ENCODE assay signal across 17 cellular contexts in the genomic region with DNA sequence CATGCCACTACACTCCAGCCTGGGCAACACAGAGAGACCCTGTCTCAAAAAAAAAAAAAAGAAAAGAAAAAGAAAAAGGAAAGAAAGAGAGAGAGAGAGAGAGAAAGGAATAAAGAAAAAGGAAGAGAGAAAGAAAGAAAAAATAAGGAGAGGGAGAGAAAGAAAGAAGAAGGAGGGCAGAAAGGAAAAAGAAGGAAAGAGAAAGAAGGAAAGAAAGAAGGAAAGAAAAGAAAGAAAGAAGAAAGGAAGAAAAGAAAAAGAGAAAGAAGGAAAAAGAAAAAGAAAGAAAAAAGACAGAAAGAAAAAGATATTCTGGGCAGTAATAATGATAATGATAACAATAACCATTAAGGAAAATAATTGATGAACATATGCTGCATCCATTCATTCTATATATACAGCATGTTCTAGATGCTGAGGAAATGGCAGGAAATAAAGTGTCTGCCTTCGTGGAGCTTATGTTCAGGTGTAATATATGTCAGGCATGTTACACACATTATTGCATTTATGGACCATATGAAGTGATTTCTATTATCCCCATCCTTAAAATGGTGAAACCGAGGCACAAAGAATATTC. TPM values are rescaled to one million over a fixed set of nuclear protein-coding genes. Genes with fewer than 3 reads are reported as not detected.
DNase-seq lines count a peak whose midpoint lies in the region; ATAC-seq, FAIRE-seq and TF ChIP-seq lines count a peak whose summit lies in the region.
"Had no signal": no experiment of that assay in that cellular context is flagged by ENCODE, and none has a peak within 500 bp of the region (broad histone marks: within the 10 kb centered on the region; RNA-seq: fewer than 3 reads in every experiment).

No MANE protein-coding gene starts in this region.

- H3K23ac ChIP-seq in mesendoderm (ENCODE audit: low read length), result no peak overlapping the region

- no peak overlapping the region for H3K4me3 ChIP-seq in HEK293 (ENCODE audit: low read depth, low read length)
- no peak overlapping the region for H3K4me3 ChIP-seq in K562
- no peak overlapping the region for H3K4me3 ChIP-seq in mesendoderm (ENCODE audit: low read length)
- H3K4me3 ChIP-seq in stomach, result no peak overlapping the region
- no peak overlapping the region for H3K4me3 ChIP-seq in esophagus muscularis mucosa
- H3K4me3 ChIP-seq in body of pancreas, result no peak overlapping the region
- H3K4me3 ChIP-seq: BLaER1, HAP-1 had no signal

- H3K79me1 ChIP-seq in mesendoderm (ENCODE audit: low read length), result no peaks in the 10 kb centered on the region

- no peak overlapping the region for H2BK5ac ChIP-seq in mesendoderm (ENCODE audit: low read length)

- H2BK15ac ChIP-seq in mesendoderm (replicated peaks; ENCODE audit: low read depth), result no peak overlapping the region

- H3K9me1 ChIP-seq in K562 (ENCODE audit: control insufficient read depth, insufficient read depth, low read length), result no peaks in the 10 kb centered on the region

- H4K8ac ChIP-seq in mesendoderm (ENCODE audit: low read depth, low read length), result no peak overlapping the region

- H3K79me2 ChIP-seq in K562 (ENCODE audit: control insufficient read depth, insufficient read depth, low read length) (no peaks in the 10 kb centered on the region), mesendoderm (ENCODE audit: control insufficient read depth, insufficient read depth, low read length) (no peaks in the 10 kb centered on the region)

- intact Hi-C loops in K562 (cut with micrococcal nuclease), result no loop called here
- intact Hi-C loops in stomach (cut with DNase I; ENCODE audit: low total_unique reads), result no loop called here
- intact Hi-C loops in esophagus muscularis mucosa (cut with DNase I), result no loop called here
- intact Hi-C loops in body of pancreas (cut with DNase I), result no loop called here

- H2AFZ ChIP-seq in K562 (ENCODE audit: low read depth, low read length), result no peak overlapping the region

- no peak overlapping the region for H3K4me2 ChIP-seq in K562 (ENCODE audit: insufficient read depth, low read length)
- no peak overlapping the region for H3K4me2 ChIP-seq in mesendoderm (ENCODE audit: low read length)
- H3K4me2 ChIP-seq: BLaER1 had no signal

- no peak overlapping the region for H3K27ac ChIP-seq in HEK293 (ENCODE audit: extremely low read depth, low read depth, low read length)
- no peak overlapping the region for H3K27ac ChIP-seq in K562 (ENCODE audit: extremely low read depth, low read depth, low read length)
- no peak overlapping the region for H3K27ac ChIP-seq in mesendoderm (ENCODE audit: low read depth, low read length)
- peak overlapping the region in 4 of 5 donors; percentile 27 to 81 (median 70) for H3K27ac ChIP-seq in stomach
- no peak overlapping the region for H3K27ac ChIP-seq in esophagus muscularis mucosa (replicated peaks in 1 of 4)
- peak overlapping the region in 2 of 4 donors; percentile 59 to 83 for H3K27ac ChIP-seq in body of pancreas
- H3K27ac ChIP-seq: BLaER1, C4-2B had no signal

- no peak overlapping the region for H3K4ac ChIP-seq in mesendoderm (ENCODE audit: low read depth, low read length)

- H3K9me3 ChIP-seq in HEK293 (ENCODE audit: control insufficient read depth, insufficient read depth, low read depth, low read length) (no peaks in the 10 kb centered on the region), K562 (replicated peaks; ENCODE audit: control insufficient read depth, insufficient read depth, low read depth, low read length) (no peaks in the 10 kb centered on the region), stomach (no peaks in the 10 kb centered on the region), esophagus muscularis mucosa (no peaks in the 10 kb centered on the region), body of pancreas (no peaks in the 10 kb centered on the region)
- H3K9me3 ChIP-seq: BLaER1, Caco-2, HAP-1 had no signal

- H3K9ac ChIP-seq in K562 (ENCODE audit: insufficient read depth in 1 of 2, low read depth in 2 of 2, low read length in 2 of 2) (no peak overlapping the region), mesendoderm (ENCODE audit: low read length) (no peak overlapping the region)
- H3K9ac ChIP-seq: BLaER1 had no signal

- H3K56ac ChIP-seq in mesendoderm (ENCODE audit: low read length), result peak overlapping the region; percentile 70

- H3K18ac ChIP-seq in mesendoderm (ENCODE audit: low read length), result no peak overlapping the region

- TF ChIP-seq CTCF in HEK293 (tag by site-specific recombination; IDR thresholded peaks at IDR 0.05), result no peak
- no peak for TF ChIP-seq CTCF in K562 (IDR thresholded peaks at IDR 0.05 in 2 of 3, conservative IDR thresholded peaks at IDR 0.05 in 1 of 3; ENCODE audit: insufficient read depth in 2 of 3, low read depth in 1 of 3, low read length in 3 of 3)
- TF ChIP-seq CTCF in stomach (IDR thresholded peaks at IDR 0.05), result no peak
- TF ChIP-seq CTCF in esophagus muscularis mucosa (IDR thresholded peaks at IDR 0.05), result no peak
- TF ChIP-seq CTCF in body of pancreas (IDR thresholded peaks at IDR 0.05), result no peak

- no peak overlapping the region for H4K5ac ChIP-seq in mesendoderm (ENCODE audit: low read length)

- no peaks in the 10 kb centered on the region for H4K20me1 ChIP-seq in K562 (replicated peaks; ENCODE audit: control insufficient read depth, insufficient read depth, low read length)
- H4K20me1 ChIP-seq: BLaER1 had no signal

- TF ChIP-seq POLR2A in K562 (conservative IDR thresholded peaks at IDR 0.05), result no peak
- no peak for TF ChIP-seq POLR2A in stomach (IDR thresholded peaks at IDR 0.05)
- no peak for TF ChIP-seq POLR2A in esophagus muscularis mucosa (IDR thresholded peaks at IDR 0.05; ENCODE audit: low read depth)
- TF ChIP-seq POLR2A in body of pancreas (IDR thresholded peaks at IDR 0.05), result no peak

- no peaks in the 10 kb centered on the region for H3K36me3 ChIP-seq in HEK293 (ENCODE audit: control insufficient read depth in 2 of 2, insufficient read depth in 1 of 2, low read length in 2 of 2)
- no peaks in the 10 kb centered on the region for H3K36me3 ChIP-seq in K562 (ENCODE audit: control insufficient read depth, insufficient read depth, low read length)
- H3K36me3 ChIP-seq in mesendoderm (ENCODE audit: control insufficient read depth, insufficient read depth, low read length), result no peaks in the 10 kb centered on the region
- H3K36me3 ChIP-seq in stomach, result no peaks in the 10 kb centered on the region
- H3K36me3 ChIP-seq in esophagus muscularis mucosa, result no peaks in the 10 kb centered on the region
- no peaks in the 10 kb centered on the region for H3K36me3 ChIP-seq in body of pancreas (replicated peaks in 1 of 2; ENCODE audit: insufficient read depth in 1 of 2, low read depth in 2 of 2)
- H3K36me3 ChIP-seq: BLaER1, HAP-1 had no signal

- no peak overlapping the region for H2BK120ac ChIP-seq in mesendoderm (ENCODE audit: low read depth, low read length)

- POLR2A ChIA-PET in HEK293 (lab: Yijun Ruan, JAX) (no interaction called here), K562 (lab: Yijun Ruan, JAX) (no interaction called here)

- no TSS peak for BruUV-seq in K562 (replicated peaks; lab: Mats Ljungman, UMichigan)

- no peak for TF ChIP-seq RAD21 in K562 (CRISPR knock-in tag; conservative IDR thresholded peaks at IDR 0.05 in 1 of 2, IDR thresholded peaks at IDR 0.05 in 1 of 2)

- DNase-seq in K562 (ENCODE audit: extremely low read depth in 1 of 4, low spot score in 3 of 4) (no peak), mesendoderm (no peak), stomach (no peak), SIG-M5 (lab: John Stamatoyannopoulos, UW) (no peak), esophagus muscularis mucosa (ENCODE audit: extremely low spot score) (no peak), body of pancreas (no peak)
- DNase-seq: CD4-positive, CD25-positive, alpha-beta regulatory T cell; CD8-positive, alpha-beta T cell; DMS153; DND-41; GOT3 had no signal

- 0% methylated on average over 2 of the region's 2 CpGs for whole genome bisulfite sequencing in K562 (ENCODE audit: insufficient coverage, low coverage, missing lambda C conversion rate)
- no CpG with 5 or more reads among the region's 2 CpGs for WGBS in mesendoderm (ENCODE audit: extremely low coverage, insufficient coverage, low lambda C conversion rate)
- WGBS in stomach, 5 donors, result 79 to 96% (median 83%) methylated on average over 2 of the region's 2 CpGs
- WGBS in esophagus muscularis mucosa, result 88% methylated on average over 2 of the region's 2 CpGs
- 92 to 98% methylated on average over 2 of the region's 2 CpGs for WGBS in body of pancreas, 2 donors

- ATAC-seq in K562 (no peak), body of pancreas (no peak)
- ATAC-seq: CD8-positive, alpha-beta T cell had no signal

- in situ Hi-C loops in K562 (cut with MboI), result no loop called here

- H3K27me3 ChIP-seq in K562 (ENCODE audit: control insufficient read depth in 2 of 2, insufficient read depth in 2 of 2, low read length in 2 of 2) (peaks cover 0 to 3% of the 10 kb centered on the region in 2 experiments; a peak in 2 of 5 replicates), mesendoderm (ENCODE audit: insufficient read depth, low read length, poor library complexity) (no peaks in the 10 kb centered on the region), stomach (no peaks in the 10 kb centered on the region), esophagus muscularis mucosa (peaks cover 0 to 5% (median 0%) of the 10 kb centered on the region in 4 donors), body of pancreas (no peaks in the 10 kb centered on the region)
- H3K27me3 ChIP-seq: BLaER1 had no signal

- H2AK5ac ChIP-seq in mesendoderm (ENCODE audit: low read length), result no peak overlapping the region

- CTCF ChIA-PET in HEK293 (lab: Yijun Ruan, JAX) (interaction anchor here (0.7 to 2.2 kb wide), 4 partner anchors 22 to 183 kb away, joined by 3 to 7 read pairs (median 4); no protein-coding TSS in a partner anchor), K562 (lab: Yijun Ruan, JAX; ENCODE audit: low intra/inter-chr PET ratio) (no interaction called here)

- TF ChIP-seq EP300 in K562 (IDR thresholded peaks at IDR 0.05; ENCODE audit: low read length), result no peak
- no peak for TF ChIP-seq EP300 in stomach (IDR thresholded peaks at IDR 0.05)
- TF ChIP-seq EP300 in esophagus muscularis mucosa (IDR thresholded peaks at IDR 0.05), result no peak

- H3K4me1 ChIP-seq in HEK293 (ENCODE audit: control insufficient read depth, insufficient read depth, low read length), result no peaks in the 10 kb centered on the region
- peaks cover 0 to 30% of the 10 kb centered on the region in 2 experiments; a peak in 4 of 5 replicates for H3K4me1 ChIP-seq in K562 (replicated peaks in 1 of 2; ENCODE audit: control insufficient read depth in 2 of 2, insufficient read depth in 2 of 2, low read length in 2 of 2)
- peaks cover 13% of the 10 kb centered on the region for H3K4me1 ChIP-seq in mesendoderm (ENCODE audit: control insufficient read depth, low read depth, low read length)
- H3K4me1 ChIP-seq in stomach, result peaks cover 28 to 50% (median 42%) of the 10 kb centered on the region in 4 donors
- H3K4me1 ChIP-seq in esophagus muscularis mucosa, result peaks cover 0 to 4% (median 0%) of the 10 kb centered on the region in 4 donors
- peaks cover 39% of the 10 kb centered on the region for H3K4me1 ChIP-seq in body of pancreas
- H3K4me1 ChIP-seq: HAP-1 had no signal

- FAIRE-seq in K562 (lab: Jason Lieb, UNC), result no peak
- FAIRE-seq: G401.6 had no signal

RNA-seq across cellular contexts. Expression of a gene that starts 37.4 kb away (rescaled TPM):
- total RNA-seq in K562 (2011; cell fraction: chromatin; rRNA removed; ENCODE audit: low replicate concordance), result 7.7 and 11.5 TPM in 2 replicates
- 7.8 and 9.0 TPM in 2 replicates for total RNA-seq in K562 (2011; cell fraction: nucleolus; rRNA removed)
- 10.5 and 11.5 TPM in 2 replicates for total RNA-seq in K562 (2011; cell fraction: nucleoplasm; rRNA removed)
- total RNA-seq in K562 (2014; rRNA removed), result 31.9 and 36.4 TPM in 2 replicates
- 19.8 and 22.1 TPM in 2 replicates for total RNA-seq in K562 (2014; rRNA removed; fragmentation: Illumina TruSeq; extraction: Trizol)
- 20.8 and 21.9 TPM in 2 replicates for total RNA-seq in K562 (2015; rRNA removed; fragmentation: Illumina TruSeq; extraction: Trizol)
- 24.4 and 29.0 TPM in 2 replicates for total RNA-seq in K562 (2021)
- polyA plus RNA-seq in K562 (2011; rRNA removed), result 13.5 and 19.5 TPM in 2 replicates
- polyA plus RNA-seq in K562 (2011; cell fraction: cytosol; rRNA removed), result 15.3 and 15.8 TPM in 2 replicates
- 9.4 and 11.3 TPM in 2 replicates for polyA plus RNA-seq in K562 (2011; cell fraction: nucleus; rRNA removed)
- polyA plus RNA-seq in K562 (2012), result 24.1 and 29.7 TPM in 2 replicates
- polyA plus RNA-seq in K562 (2014; fragmentation: Illumina TruSeq; extraction: Trizol), result 15.8 and 23.4 TPM in 2 replicates
- polyA plus RNA-seq in K562 (2014; fragmentation: Nextera tagmentation; extraction: Ambion mirVana), result 1 to 10 TPM; 1.5 to 2.5 TPM
- 39.1 and 43.4 TPM in 2 replicates for polyA plus RNA-seq in K562 (2014; rRNA removed)
- 8.7 and 10.9 TPM in 2 replicates for polyA minus RNA-seq in K562 (2011; rRNA and poly(A)+ RNA removed)
- polyA minus RNA-seq in K562 (2011; cell fraction: cytosol; rRNA and poly(A)+ RNA removed), result 4.7 and 7.5 TPM in 2 replicates
- polyA minus RNA-seq in K562 (2011; cell fraction: nucleus; rRNA and poly(A)+ RNA removed), result 3.4 and 4.9 TPM in 2 replicates
- 39.9 TPM for polyA plus RNA-seq in mesendoderm (2013, experiment 1 of 2)
- 40.8 TPM for polyA plus RNA-seq in mesendoderm (2013, experiment 2 of 2)
- 10 to 100 TPM; 19.3 to 81.1 (median 38.0) TPM for total RNA-seq in stomach
- 10 to 100 TPM; 28.9 to 35.5 (median 33.9) TPM for polyA plus RNA-seq in stomach
- total RNA-seq in esophagus muscularis mucosa, result 10 to 100 TPM; 23.5 to 50.9 (median 34.1) TPM
- total RNA-seq in body of pancreas, result 10 to 100 TPM; 21.8 to 31.1 TPM

Comparison
In these comparisons a context has a peak if more than half of its experiments do, and no peak if none do; other contexts are left out.
1. H3K27ac ChIP-seq: peak in stomach (4 of 5); none in HEK293 (single experiment), K562 (single experiment), mesendoderm (single experiment) and esophagus muscularis mucosa (0 of 4).